Comparison of ENCODE assay signal across 21 cellular contexts in genomic region chrY:12087325-12087724, GRCh38.
"Had no signal": no experiment of that assay in that cellular context is flagged by ENCODE, and none has a peak within 500 bp of the region (broad histone marks: within the 10 kb centered on the region; RNA-seq: fewer than 3 reads in every experiment).

No MANE protein-coding gene starts in this region.

- H3K27ac Mint-ChIP-seq: activated CD4-positive, alpha-beta memory T cell treated with anti-CD3 and anti-CD28 coated beads for 36 hours; activated naive CD8-positive, alpha-beta T cell treated with anti-CD3 and anti-CD28 coated beads for 36 hours; mesothelial cell of epicardium; nephron; T-helper 17 cell had no signal

- H3K4me1 Mint-ChIP-seq: activated naive CD8-positive, alpha-beta T cell treated with anti-CD3 and anti-CD28 coated beads for 36 hours; mesothelial cell of epicardium; nephron; T-helper 17 cell had no signal

- H3K9me3 ChIP-seq: breast epithelium, neutrophil, ovary, prostate gland, thyroid gland, upper lobe of right lung had no signal

- H3K27ac ChIP-seq: breast epithelium, coronary artery, neutrophil, ovary, prostate gland, thyroid gland, upper lobe of right lung had no signal

- ATAC-seq: left lobe of liver; stimulated activated naive CD8-positive, alpha-beta T cell treated with anti-CD3 and anti-CD28 coated beads, Interleukin-15, Interleukin-2, amounts not matched to agents 100 U/mL and 50 U/mL, for 24 hours; T-helper 17 cell; upper lobe of right lung had no signal

- H3K4me1 ChIP-seq: breast epithelium, prostate gland, thyroid gland, upper lobe of right lung had no signal

- H3K27me3 Mint-ChIP-seq: activated CD4-positive, alpha-beta memory T cell treated with anti-CD3 and anti-CD28 coated beads for 36 hours; activated naive CD8-positive, alpha-beta T cell treated with anti-CD3 and anti-CD28 coated beads for 36 hours; T-helper 17 cell had no signal

- H3K27me3 ChIP-seq: breast epithelium, neutrophil, ovary, thyroid gland, upper lobe of right lung had no signal

- H3K9me3 Mint-ChIP-seq: activated CD4-positive, alpha-beta memory T cell treated with anti-CD3 and anti-CD28 coated beads for 36 hours; mesothelial cell of epicardium; nephron had no signal

- DNase-seq: activated CD4-positive, alpha-beta memory T cell treated with anti-CD3 and anti-CD28 coated beads for 36 hours; activated CD4-positive, alpha-beta T cell treated with anti-CD3 and anti-CD28 coated beads for 4 hours; activated CD4-positive, CD25-positive, alpha-beta regulatory T cell; activated naive CD4-positive, alpha-beta T cell treated with Interleukin-2 at 50 U/mL for 16 hours; activated naive CD8-positive, alpha-beta T cell treated with anti-CD3 and anti-CD28 coated beads for 36 hours; activated T-cell treated with anti-CD3 and anti-CD28 coated beads, Interleukin-2, amount 50 U/mL, for 48 hours; kidney; ovary; stimulated activated CD4-positive, alpha-beta T cell treated with anti-CD3 and anti-CD28 coated beads, Interleukin-4, amount 100 ng/mL, for 24 hours; stimulated activated naive CD8-positive, alpha-beta T cell treated with anti-CD3 and anti-CD28 coated beads, Interleukin-15, Interleukin-2, amounts not matched to agents 100 U/mL and 50 U/mL, for 24 hours; T-helper 17 cell; thyroid gland; upper lobe of right lung had no signal

- H3K36me3 ChIP-seq: breast epithelium, neutrophil, ovary, prostate gland, thyroid gland, upper lobe of right lung had no signal

- H3K4me3 Mint-ChIP-seq: activated CD4-positive, alpha-beta memory T cell treated with anti-CD3 and anti-CD28 coated beads for 36 hours; activated naive CD8-positive, alpha-beta T cell treated with anti-CD3 and anti-CD28 coated beads for 36 hours; mesothelial cell of epicardium; nephron; T-helper 17 cell had no signal

- H3K4me3 ChIP-seq: breast epithelium, coronary artery, lung, ovary, prostate gland, thyroid gland, upper lobe of right lung had no signal

- H3K36me3 Mint-ChIP-seq: activated CD4-positive, alpha-beta memory T cell treated with anti-CD3 and anti-CD28 coated beads for 36 hours; activated naive CD8-positive, alpha-beta T cell treated with anti-CD3 and anti-CD28 coated beads for 36 hours; mesothelial cell of epicardium had no signal
